In the genomic region with DNA sequence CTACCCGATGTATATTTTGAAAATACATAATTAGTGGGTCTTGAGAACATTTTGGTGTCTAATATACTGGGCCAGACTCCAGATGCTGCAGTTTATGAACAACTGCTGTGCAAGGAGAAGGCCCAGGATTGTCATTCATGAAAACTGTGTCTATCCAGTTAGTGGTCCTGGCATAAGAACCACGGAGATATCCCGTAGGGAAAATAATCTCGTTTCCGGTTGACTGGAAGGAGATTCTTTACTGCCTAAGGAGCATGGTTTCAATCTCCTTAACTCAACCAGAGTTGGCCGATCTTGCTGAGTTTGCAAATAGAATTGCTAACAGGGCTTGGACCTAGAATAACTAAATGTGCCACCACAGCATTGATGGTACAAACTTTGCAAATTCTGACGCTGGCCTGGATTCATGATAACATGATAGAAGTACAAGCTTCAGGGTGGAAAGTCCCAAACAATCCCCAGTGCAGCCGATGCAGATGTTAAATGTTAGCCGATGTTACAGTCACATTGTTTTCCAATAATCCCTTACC, we compare ENCODE assay signal across 26 cellular contexts. TPM values are rescaled to one million over a fixed set of nuclear protein-coding genes. Genes with fewer than 3 reads are reported as not detected.
"Had no signal": no experiment of that assay in that cellular context is flagged by ENCODE, and none has a peak within 500 bp of the region (broad histone marks: within the 10 kb centered on the region; RNA-seq: fewer than 3 reads in every experiment).

No MANE protein-coding gene starts in this region.

- H3K27me3 ChIP-seq: sigmoid colon had no signal

- H3K36me3 ChIP-seq: neutrophil, sigmoid colon, stomach, thoracic aorta, transverse colon had no signal

- ATAC-seq: esophagus mucosa; foreskin keratinocyte; left colon; left ventricle myocardium superior; naive thymus-derived CD4-positive, alpha-beta T cell had no signal

- H3K4me3 Mint-ChIP-seq: naive thymus-derived CD4-positive, alpha-beta T cell had no signal

- DNase-seq: effector memory CD4-positive, alpha-beta T cell; foreskin keratinocyte; kidney; left colon; left ventricle myocardium superior; mesendoderm; naive thymus-derived CD4-positive, alpha-beta T cell; posterior cingulate gyrus; sigmoid colon; stimulated activated CD4-positive, alpha-beta T cell treated with anti-CD3 and anti-CD28 coated beads, Interleukin-2, amount 100 ng/mL, for 24 hours; stimulated activated CD4-positive, alpha-beta T cell treated with anti-CD3 and anti-CD28 coated beads, Interleukin-4, amount 100 ng/mL, for 4 hours; stimulated activated naive CD4-positive, alpha-beta T cell; stomach; substantia nigra; transverse colon had no signal

- H2AFZ ChIP-seq: hepatocyte had no signal

- H3K9me3 ChIP-seq: neutrophil, sigmoid colon, stomach, thoracic aorta, transverse colon had no signal

- H3K4me3 ChIP-seq: hepatocyte, lung, sigmoid colon, skin epidermis, stomach, thoracic aorta, transverse colon had no signal

- H3K27ac ChIP-seq: foreskin keratinocyte, hepatocyte, neutrophil, sigmoid colon, skin epidermis, stomach, thoracic aorta, transverse colon had no signal

- H3K4me2 ChIP-seq: hepatocyte had no signal

- FAIRE-seq: endometrium, kidney had no signal

RNA-seq across cellular contexts. Expression of a gene that starts 47.6 kb away (rescaled TPM):
- total RNA-seq: esophagus mucosa; hepatocyte; kidney; left colon; left ventricle myocardium superior; lung; naive thymus-derived CD4-positive, alpha-beta T cell; osteoblast; pulmonary artery endothelial cell; sigmoid colon; stomach; thoracic aorta; transverse colon; ureter had no signal
- polyA plus RNA-seq: hepatocyte; lung; naive thymus-derived CD4-positive, alpha-beta T cell; neural cell; sigmoid colon; stomach had no signal

RNA-seq across cellular contexts. Expression of a gene that starts 59.0 kb away (rescaled TPM):
- total RNA-seq: esophagus mucosa; foreskin keratinocyte; hepatocyte; kidney; left colon; left ventricle myocardium superior; lung; naive thymus-derived CD4-positive, alpha-beta T cell; osteoblast; pulmonary artery endothelial cell; sigmoid colon; stomach; thoracic aorta; transverse colon; ureter had no signal
- polyA plus RNA-seq: foreskin keratinocyte; hepatocyte; lung; naive thymus-derived CD4-positive, alpha-beta T cell; neural cell; sigmoid colon; stomach had no signal
